Comparison of ENCODE assay signal across 14 cellular contexts in the genomic region with DNA sequence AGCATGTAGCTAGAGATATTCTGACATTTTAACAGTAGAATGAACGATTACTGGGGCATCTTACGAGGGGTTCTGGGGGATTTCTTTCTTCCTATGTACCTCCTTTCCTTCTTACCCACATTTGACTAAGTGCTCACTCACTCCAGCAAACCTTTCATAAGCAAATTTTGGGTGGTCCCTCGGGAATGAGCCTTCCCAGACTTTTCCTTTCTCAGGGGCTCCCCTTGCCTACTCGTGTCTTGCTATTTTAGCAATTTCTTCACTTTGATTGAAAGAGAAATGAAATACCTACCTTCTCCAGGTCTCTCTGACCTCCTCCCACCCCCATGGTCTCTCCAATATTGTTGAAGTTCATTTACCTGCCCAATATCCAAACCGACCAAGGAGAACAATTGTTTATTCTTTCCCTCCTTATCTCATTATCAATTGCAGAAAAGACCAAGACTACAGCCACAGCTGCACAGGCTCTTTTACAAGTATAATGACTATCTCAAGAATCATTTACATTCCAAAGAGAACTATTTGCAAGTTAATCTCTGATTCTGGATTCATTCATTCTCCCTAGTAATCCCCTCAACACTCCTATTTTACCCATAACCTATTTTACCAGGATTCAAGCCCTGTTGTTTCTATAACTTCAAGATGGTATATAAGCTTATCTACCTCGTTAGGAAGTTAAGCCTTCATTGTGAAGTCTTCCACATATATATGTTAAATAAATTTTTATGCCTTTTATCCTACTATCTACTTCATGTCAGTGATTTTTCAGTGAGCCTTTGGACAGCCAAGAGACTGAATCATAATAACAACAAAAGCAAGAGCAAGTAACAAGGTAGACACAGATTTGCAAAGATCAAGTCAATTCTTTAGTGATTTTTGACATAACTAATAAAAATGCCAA.
"Had no signal": no experiment of that assay in that cellular context is flagged by ENCODE, and none has a peak within 500 bp of the region (broad histone marks: within the 10 kb centered on the region; RNA-seq: fewer than 3 reads in every experiment).

No MANE protein-coding gene starts in this region.

- H3K36me3 ChIP-seq: cardiac muscle cell, stomach, thoracic aorta had no signal

- H3K27ac Mint-ChIP-seq: activated CD4-positive, alpha-beta memory T cell treated with anti-CD3 and anti-CD28 coated beads, Interleukin-2, amount 10 ng/mL, durations not matched to agents 7 days and 5 days; naive B cell had no signal

- DNase-seq: activated CD4-positive, alpha-beta memory T cell treated with anti-CD3 and anti-CD28 coated beads, Interleukin-2, amount 10 ng/mL, durations not matched to agents 7 days and 5 days; activated CD4-positive, alpha-beta T cell treated with anti-CD3 and anti-CD28 coated beads for 4 hours; activated effector memory CD4-positive, alpha-beta T cell treated with Interleukin-2 at 50 U/mL for 16 hours; activated naive CD4-positive, alpha-beta T cell treated with anti-CD3 and anti-CD28 coated beads, Interleukin-2, amount 50 U/mL, for 16 hours; activated T-cell treated with anti-CD3 and anti-CD28 coated beads, Interleukin-2, amount 50 U/mL, for 4 hours; dorsolateral prefrontal cortex; naive B cell; stimulated activated CD4-positive, alpha-beta T cell treated with anti-CD3 and anti-CD28 coated beads, Interleukin-12 subunit alpha, Interleukin-12 subunit beta, amount 100 ng/mL, for 4 hours; stimulated activated CD4-positive, alpha-beta T cell treated with anti-CD3 and anti-CD28 coated beads, Interleukin-2, amount 100 ng/mL, for 24 hours; stomach; T-helper 2 cell had no signal

- H3K4me1 Mint-ChIP-seq: activated CD4-positive, alpha-beta memory T cell treated with anti-CD3 and anti-CD28 coated beads, Interleukin-2, amount 10 ng/mL, durations not matched to agents 7 days and 5 days; naive B cell had no signal

- H3K9ac ChIP-seq: parathyroid adenoma had no signal

- ATAC-seq: activated T-cell treated with anti-CD3 and anti-CD28 coated beads, Interleukin-2, amount 50 U/mL, for 4 hours had no signal

- H3K9me3 ChIP-seq: stomach, thoracic aorta had no signal

- H3K9me3 Mint-ChIP-seq: activated T-cell treated with anti-CD3 and anti-CD28 coated beads, Interleukin-2, amount 50 U/mL, for 4 hours had no signal

- H3K4me1 ChIP-seq: parathyroid adenoma, stomach had no signal

- H3K27ac ChIP-seq: cardiac muscle cell, dorsolateral prefrontal cortex, parathyroid adenoma, stomach, thoracic aorta had no signal

- H3K27me3 ChIP-seq: cardiac muscle cell, dorsolateral prefrontal cortex, stomach had no signal

- H3K27me3 Mint-ChIP-seq: activated CD4-positive, alpha-beta memory T cell treated with anti-CD3 and anti-CD28 coated beads, Interleukin-2, amount 10 ng/mL, durations not matched to agents 7 days and 5 days; naive B cell had no signal

- H3K4me3 Mint-ChIP-seq: activated CD4-positive, alpha-beta memory T cell treated with anti-CD3 and anti-CD28 coated beads, Interleukin-2, amount 10 ng/mL, durations not matched to agents 7 days and 5 days; activated T-cell treated with anti-CD3 and anti-CD28 coated beads, Interleukin-2, amount 50 U/mL, for 4 hours had no signal

- H3K79me2 ChIP-seq: parathyroid adenoma had no signal

- H2AFZ ChIP-seq: parathyroid adenoma had no signal

- H3K4me3 ChIP-seq: cardiac muscle cell, dorsolateral prefrontal cortex, stomach, thoracic aorta had no signal

- H3K36me3 Mint-ChIP-seq: naive B cell had no signal
